In the genomic region with DNA sequence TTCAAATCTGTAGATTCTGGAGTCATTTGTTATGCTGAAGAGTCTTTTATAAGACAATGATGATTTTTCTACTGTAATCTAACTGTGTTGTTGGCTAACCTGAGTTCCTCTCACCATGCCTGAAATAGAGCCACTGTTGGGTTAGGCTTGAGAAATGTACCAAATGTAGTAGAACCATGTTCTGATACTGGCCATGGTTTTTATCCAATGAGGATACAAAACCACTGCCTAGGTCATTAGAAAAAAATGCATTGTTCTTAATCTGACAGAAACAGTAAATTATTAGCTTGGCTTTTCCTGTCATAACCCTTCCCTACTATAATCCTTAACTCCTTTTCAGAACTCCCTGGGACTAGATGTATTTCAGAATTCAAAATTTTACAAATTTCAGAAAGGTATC, we compare ENCODE assay signal across 19 cellular contexts.
"Had no signal": no experiment of that assay in that cellular context is flagged by ENCODE, and none has a peak within 500 bp of the region (broad histone marks: within the 10 kb centered on the region; RNA-seq: fewer than 3 reads in every experiment).

No MANE protein-coding gene starts in this region.

- H3K27me3 ChIP-seq: tibial artery had no signal

- H3K36me3 ChIP-seq: tibial artery had no signal

- H3K9me3 Mint-ChIP-seq: activated naive CD4-positive, alpha-beta T cell treated with anti-CD3 and anti-CD28 coated beads for 36 hours; activated naive CD8-positive, alpha-beta T cell treated with anti-CD3 and anti-CD28 coated beads, Interleukin-2, amount 50 U/mL, for 24 hours; activated T-cell treated with anti-CD3 and anti-CD28 coated beads, Interleukin-2, amount 50 U/mL, for 24 hours; nephron; T-helper 2 cell treated with Interferon-gamma antibody and Interleukin-4, amounts not matched to agents 5 μg/mL and 100 μg/mL, for 36 hours had no signal

- DNase-seq: activated CD4-positive, alpha-beta T cell treated with anti-CD3 and anti-CD28 coated beads for 36 hours; activated CD8-positive, alpha-beta T cell treated with anti-CD3 and anti-CD28 coated beads, Interleukin-2, amount 10 ng/mL, durations not matched to agents 7 days and 5 days; activated naive CD4-positive, alpha-beta T cell treated with anti-CD3 and anti-CD28 coated beads for 36 hours; activated naive CD8-positive, alpha-beta T cell treated with anti-CD3 and anti-CD28 coated beads, Interleukin-2, amount 50 U/mL, for 24 hours; activated T-cell treated with anti-CD3 and anti-CD28 coated beads, Interleukin-2, amount 50 U/mL, for 24 hours; aorta; nucleus accumbens; posterior cingulate gyrus; stimulated activated naive CD8-positive, alpha-beta T cell treated with anti-CD3 and anti-CD28 coated beads, Interleukin-15, Interleukin-2, amounts not matched to agents 100 U/mL and 50 U/mL, for 24 hours; tibial artery had no signal

- H3K4me3 ChIP-seq: coronary artery, lung, tibial artery had no signal

- ATAC-seq: activated CD4-positive, alpha-beta T cell treated with anti-CD3 and anti-CD28 coated beads for 36 hours; activated CD8-positive, alpha-beta T cell treated with anti-CD3 and anti-CD28 coated beads, Interleukin-2, amount 10 ng/mL, durations not matched to agents 7 days and 5 days; activated naive CD8-positive, alpha-beta T cell treated with anti-CD3 and anti-CD28 coated beads, Interleukin-2, amount 50 U/mL, for 24 hours; left lobe of liver; stimulated activated naive CD8-positive, alpha-beta T cell treated with anti-CD3 and anti-CD28 coated beads, Interleukin-15, Interleukin-2, amounts not matched to agents 100 U/mL and 50 U/mL, for 24 hours; WTC11 had no signal

- H3K9me3 ChIP-seq: tibial artery had no signal

- H3K36me3 Mint-ChIP-seq: mesothelial cell of epicardium had no signal

- FAIRE-seq: TTC549, urothelium cell line had no signal

- H3K27ac ChIP-seq: coronary artery, tibial artery had no signal

- H3K4me1 ChIP-seq: tibial artery had no signal

- H3K27ac Mint-ChIP-seq: activated CD4-positive, alpha-beta T cell treated with anti-CD3 and anti-CD28 coated beads for 36 hours; activated CD8-positive, alpha-beta T cell treated with anti-CD3 and anti-CD28 coated beads, Interleukin-2, amount 10 ng/mL, durations not matched to agents 7 days and 5 days; activated naive CD4-positive, alpha-beta T cell treated with anti-CD3 and anti-CD28 coated beads for 36 hours; activated naive CD8-positive, alpha-beta T cell treated with anti-CD3 and anti-CD28 coated beads, Interleukin-2, amount 50 U/mL, for 24 hours; activated T-cell treated with anti-CD3 and anti-CD28 coated beads, Interleukin-2, amount 50 U/mL, for 24 hours; mesothelial cell of epicardium; T-helper 2 cell treated with Interferon-gamma antibody and Interleukin-4, amounts not matched to agents 5 μg/mL and 100 μg/mL, for 36 hours; WTC11 had no signal

- H3K4me3 Mint-ChIP-seq: activated CD4-positive, alpha-beta T cell treated with anti-CD3 and anti-CD28 coated beads for 36 hours; activated CD8-positive, alpha-beta T cell treated with anti-CD3 and anti-CD28 coated beads, Interleukin-2, amount 10 ng/mL, durations not matched to agents 7 days and 5 days; activated naive CD4-positive, alpha-beta T cell treated with anti-CD3 and anti-CD28 coated beads for 36 hours; activated naive CD8-positive, alpha-beta T cell treated with anti-CD3 and anti-CD28 coated beads, Interleukin-2, amount 50 U/mL, for 24 hours; activated T-cell treated with anti-CD3 and anti-CD28 coated beads, Interleukin-2, amount 50 U/mL, for 24 hours; mesothelial cell of epicardium; nephron; T-helper 2 cell treated with Interferon-gamma antibody and Interleukin-4, amounts not matched to agents 5 μg/mL and 100 μg/mL, for 36 hours; WTC11 had no signal
